In the genomic region with DNA sequence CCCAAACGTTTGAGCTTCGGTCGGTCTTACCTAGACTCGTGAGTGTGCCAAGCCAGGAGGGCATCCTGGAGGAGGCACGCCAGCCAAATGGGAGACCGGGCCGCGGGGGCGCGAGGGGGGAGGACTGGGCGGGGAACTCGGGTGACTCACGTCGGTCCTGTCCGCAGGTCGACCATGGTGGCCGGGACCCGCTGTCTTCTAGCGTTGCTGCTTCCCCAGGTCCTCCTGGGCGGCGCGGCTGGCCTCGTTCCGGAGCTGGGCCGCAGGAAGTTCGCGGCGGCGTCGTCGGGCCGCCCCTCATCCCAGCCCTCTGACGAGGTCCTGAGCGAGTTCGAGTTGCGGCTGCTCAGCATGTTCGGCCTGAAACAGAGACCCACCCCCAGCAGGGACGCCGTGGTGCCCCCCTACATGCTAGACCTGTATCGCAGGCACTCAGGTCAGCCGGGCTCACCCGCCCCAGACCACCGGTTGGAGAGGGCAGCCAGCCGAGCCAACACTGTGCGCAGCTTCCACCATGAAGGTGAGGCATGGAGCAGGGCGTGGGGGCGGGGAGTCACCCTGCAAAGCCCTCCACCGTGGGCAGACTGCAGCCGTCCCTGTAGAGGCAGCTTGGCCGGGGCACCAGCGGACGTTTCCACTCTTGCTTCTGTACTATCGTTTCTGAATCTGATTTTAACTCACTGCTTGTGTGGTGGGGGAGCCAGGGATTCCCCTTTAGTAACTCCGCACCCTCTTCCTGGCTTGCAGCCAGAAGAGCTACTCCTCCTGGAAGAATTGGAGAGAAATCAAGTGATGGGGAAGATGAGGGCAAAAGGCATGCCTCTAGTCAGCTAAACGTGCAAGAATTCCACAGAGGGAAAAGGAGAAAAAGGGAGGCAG, we compare ENCODE assay signal across 9 cellular contexts. TPM values are rescaled to one million over a fixed set of nuclear protein-coding genes. Genes with fewer than 3 reads are reported as not detected.
DNase-seq lines count a peak whose midpoint lies in the region; ATAC-seq and TF ChIP-seq lines count a peak whose summit lies in the region.
"Had no signal": no experiment of that assay in that cellular context is flagged by ENCODE, and none has a peak within 500 bp of the region (broad histone marks: within the 10 kb centered on the region; RNA-seq: fewer than 3 reads in every experiment).

No MANE protein-coding gene starts in this region.

- H2AFZ ChIP-seq in neuronal stem cell (ENCODE audit: low read length): peak overlapping the region; percentile 40

- ATAC-seq in Right ventricle myocardium superior (ENCODE audit: poor library complexity) (peak; percentile 14), GM19467 (IDR thresholded peaks at IDR 0.05; ENCODE audit: unreplicated experiment) (no peak)

- peak overlapping the region; percentile 2 for H3K14ac ChIP-seq in neuronal stem cell (ENCODE audit: low read length)

- CTCF ChIA-PET in BJ (lab: Yijun Ruan, JAX): interaction anchor here (0.7 to 2.8 kb wide), 5 partner anchors 9 to 1116 kb away, joined by 3 to 10 read pairs (median 3); no protein-coding TSS in a partner anchor

- H3K36me3 ChIP-seq in BJ (ENCODE audit: control insufficient read depth, insufficient read depth, low read length) (no peaks in the 10 kb centered on the region), SJSA1 (peaks cover 5% of the 10 kb centered on the region; the same call in 1 of the 2 replicates), neuronal stem cell (replicated peaks in 1 of 2; ENCODE audit: control insufficient read depth in 2 of 2, insufficient read depth in 2 of 2, low read length in 2 of 2) (no peaks in the 10 kb centered on the region)

- H3K27me3 ChIP-seq in BJ (ENCODE audit: control insufficient read depth, insufficient read depth, low read length) (peaks cover 15% of the 10 kb centered on the region), SJSA1 (replicated peaks) (no peaks in the 10 kb centered on the region; the same call in 1 of the 2 replicates), neuronal stem cell (ENCODE audit: control insufficient read depth in 3 of 3, insufficient read depth in 3 of 3, low read depth in 1 of 3, low read length in 3 of 3) (peaks cover 0 to 66% (median 0%) of the 10 kb centered on the region in 3 experiments)

- POLR2A ChIA-PET in BJ (lab: Charles Lee): no interaction called here

- H3K9me3 ChIP-seq in SJSA1 (replicated peaks): peaks cover 4% of the 10 kb centered on the region; the same call in 1 of the 2 replicates
- H3K9me3 ChIP-seq in neuronal stem cell (replicated peaks in 1 of 2; ENCODE audit: control insufficient read depth in 2 of 2, insufficient read depth in 1 of 2, low read depth in 1 of 2, low read length in 2 of 2): no peaks in the 10 kb centered on the region

- peaks cover 21% of the 10 kb centered on the region for H3K4me1 ChIP-seq in SJSA1 (replicated peaks)
- H3K4me1 ChIP-seq in neuronal stem cell (ENCODE audit: control insufficient read depth in 2 of 2, insufficient read depth in 1 of 2, low read depth in 1 of 2, low read length in 2 of 2): peaks cover 4 to 7% of the 10 kb centered on the region in 2 donors

- H3K4me3 ChIP-seq in BJ (ENCODE audit: low read depth, low read length) (peak overlapping the region; percentile 17), SJSA1 (peak overlapping the region; percentile 83), neuronal stem cell (ENCODE audit: low read length in 2 of 2) (peak overlapping the region in 1 of 2 donors; percentile 81)

- H4K8ac ChIP-seq in neuronal stem cell (ENCODE audit: low read depth, low read length): no peak overlapping the region

- H3K27ac ChIP-seq in SJSA1: no peak overlapping the region
- H3K27ac ChIP-seq in neuronal stem cell (replicated peaks; ENCODE audit: low read length): no peak overlapping the region
- H3K27ac ChIP-seq: epithelial cell of prostate had no signal

- H2BK15ac ChIP-seq in neuronal stem cell (ENCODE audit: low read length): peak overlapping the region; percentile 88

- no peaks in the 10 kb centered on the region for H3K79me1 ChIP-seq in neuronal stem cell (ENCODE audit: low read depth, low read length)

- no peak overlapping the region for H3K4ac ChIP-seq in neuronal stem cell (ENCODE audit: low read length)

- no peak overlapping the region for H2BK120ac ChIP-seq in neuronal stem cell (ENCODE audit: low read depth, low read length)

- peak overlapping the region; percentile 2 for H2BK12ac ChIP-seq in neuronal stem cell (ENCODE audit: low read length)

- intact Hi-C loops in Right ventricle myocardium superior (cut with DNase I): loop anchor here (10.0 kb wide), 1 partner anchor 135 kb away; no protein-coding TSS in a partner anchor

- H2AK5ac ChIP-seq in neuronal stem cell (ENCODE audit: low read depth, low read length): peak overlapping the region; percentile 31

- H3K4me2 ChIP-seq in neuronal stem cell (ENCODE audit: insufficient read depth, low read length, poor library complexity, severe bottlenecking): peak overlapping the region; percentile 89

- H3K23ac ChIP-seq in neuronal stem cell (ENCODE audit: low read depth, low read length, poor library complexity): no peak overlapping the region

- H2BK5ac ChIP-seq in neuronal stem cell (ENCODE audit: low read length): peak overlapping the region; percentile 91

- no CpG with 5 or more reads among the region's 55 CpGs for WGBS in neuronal stem cell (ENCODE audit: extremely low coverage in 2 of 2, insufficient read length in 2 of 2, insufficient replicate concordance in 1 of 2), 2 donors

- TF ChIP-seq CTCF in BJ (IDR thresholded peaks at IDR 0.05; ENCODE audit: insufficient read depth, low read depth, low read length): no peak

- no peak overlapping the region for H4K91ac ChIP-seq in neuronal stem cell (ENCODE audit: low read depth, low read length, poor library complexity)

- peak overlapping the region; percentile 89 for H3K9ac ChIP-seq in neuronal stem cell (ENCODE audit: low read depth, low read length, poor library complexity)

- no peak for DNase-seq in BJ (ENCODE audit: low read depth)
- DNase-seq in SJSA1 (ENCODE audit: low read depth in 1 of 2, low spot score in 2 of 2): peak; percentile 6 to 57
- DNase-seq in Right ventricle myocardium superior: peak; percentile 53
- peak; percentile 42 for DNase-seq in neuronal stem cell (ENCODE audit: low spot score)
- no peak for DNase-seq in NCI-H446 treated with DMSO at 0.1 percent for 48 hours (lab: John Stamatoyannopoulos, UW)
- no peak for DNase-seq in activated gamma-delta T cell treated with Interleukin-2 at 50 U/mL for 16 hours
- DNase-seq in NCI-H2196 (lab: John Stamatoyannopoulos, UW; ENCODE audit: unreplicated experiment): no peak

- H3K18ac ChIP-seq in neuronal stem cell (ENCODE audit: low read length): peak overlapping the region; percentile 94

RNA-seq across cellular contexts. Expression of a gene that starts 2.7 kb away (rescaled TPM):
- 0.07 TPM in 2 replicates for polyA plus RNA-seq in BJ (2011; rRNA removed)
- 0.05 TPM in 1 of 2 replicates, not detected in the other for polyA minus RNA-seq in BJ (2011; rRNA and poly(A)+ RNA removed)
- total RNA-seq in SJSA1 (2014; rRNA removed; shearing (Covaris generic)): 7.7 and 9.7 TPM in 2 replicates
- 2.5 TPM for total RNA-seq in Right ventricle myocardium superior
- 5.5 TPM for polyA plus RNA-seq in neuronal stem cell (2013, experiment 1 of 2)
- polyA plus RNA-seq in neuronal stem cell (2013, experiment 2 of 2): 5.7 TPM

Comparison
In these comparisons a context has a peak if more than half of its experiments do, and no peak if none do; other contexts are left out.
1. DNase-seq: peak in SJSA1 (2 of 2), Right ventricle myocardium superior (single experiment) and neuronal stem cell (single experiment); none in BJ (single experiment), NCI-H446 treated with DMSO at 0.1 percent for 48 hours (single experiment), activated gamma-delta T cell treated with Interleukin-2 at 50 U/mL for 16 hours (single experiment) and NCI-H2196 (single experiment).